8 cellular contexts compared by ENCODE assay signal in the genomic region with DNA sequence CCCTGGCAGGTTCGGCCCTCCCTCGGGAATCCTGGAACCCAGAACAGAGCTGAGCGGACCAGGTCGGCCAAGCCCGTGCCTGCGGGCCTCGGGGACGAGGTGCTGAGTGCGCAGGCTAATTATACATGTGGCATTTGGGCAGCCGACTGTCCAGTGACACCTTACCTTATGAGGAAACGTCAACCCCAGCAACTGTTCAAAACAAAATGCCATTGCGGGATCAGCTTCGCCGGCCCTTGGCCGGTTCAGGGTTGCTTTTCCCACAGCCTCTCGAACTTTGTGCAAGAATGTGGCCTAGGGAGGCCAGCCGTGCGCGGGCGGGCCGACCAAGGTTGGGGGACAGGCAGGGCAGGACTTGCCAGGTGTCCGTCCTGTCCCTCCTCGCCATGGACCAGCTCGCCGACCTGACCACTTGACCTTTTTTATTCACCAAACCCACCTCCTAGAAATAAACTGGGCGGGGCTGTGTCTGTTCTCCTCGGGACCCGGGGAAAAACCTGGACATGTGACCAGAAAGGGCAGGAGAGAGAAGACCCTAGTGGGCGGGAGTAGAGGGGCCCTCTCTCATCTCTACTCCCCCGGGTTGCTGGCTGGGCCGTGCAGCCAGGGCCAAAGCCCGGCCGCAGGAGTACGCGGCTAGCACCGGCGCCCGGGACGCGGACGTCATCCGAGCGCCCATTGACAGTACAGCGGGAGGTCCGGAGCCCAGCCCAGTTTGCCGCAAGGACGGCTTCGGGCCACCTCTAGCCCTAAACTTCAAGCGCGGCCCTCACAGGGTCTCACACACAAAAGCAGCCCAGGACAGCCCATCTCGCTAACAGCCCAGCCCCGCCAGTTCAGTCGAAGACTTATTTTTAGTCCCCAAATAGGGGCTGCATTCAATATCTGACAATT.
DNase-seq lines count a peak whose midpoint lies in the region; ATAC-seq lines count a peak whose summit lies in the region.

No MANE protein-coding gene starts in this region.

- H3K9me3 ChIP-seq in iPS-15b (ENCODE audit: control insufficient read depth, insufficient read depth, low read length), result no peaks in the 10 kb centered on the region

- no peak overlapping the region for H3K9ac ChIP-seq in iPS-15b (ENCODE audit: low read depth, low read length)

- H3K4me1 Mint-ChIP-seq in T-helper 1 cell treated with Interleukin-12 subunit alpha and Interleukin-12 subunit beta and Interleukin-4 antibody, amounts not matched to agents 30 μg/mL and 1 μg/mL, for 36 hours (ENCODE audit: low read depth), result peaks cover 8% of the 10 kb centered on the region

- H3K4me3 ChIP-seq in iPS-15b (ENCODE audit: low read depth, low read length) (peak overlapping the region; percentile 52), skeletal muscle cell (ENCODE audit: low read depth, low read length) (peak overlapping the region; percentile 69)

- peaks cover 6% of the 10 kb centered on the region for H3K36me3 Mint-ChIP-seq in T-helper 1 cell treated with Interleukin-12 subunit alpha and Interleukin-12 subunit beta and Interleukin-4 antibody, amounts not matched to agents 30 μg/mL and 1 μg/mL, for 36 hours (ENCODE audit: low read depth)

- H3K36me3 ChIP-seq in iPS-15b (ENCODE audit: control insufficient read depth, insufficient read depth, low read length), result no peaks in the 10 kb centered on the region

- DNase-seq in T-helper 1 cell, result no peak
- DNase-seq in astrocyte of the hippocampus (ENCODE audit: low read depth, low spot score), result peak; percentile 72
- DNase-seq in skeletal muscle cell (ENCODE audit: low read depth), result no peak
- DNase-seq in pons (ENCODE audit: low spot score), result no peak

- peaks cover 98% of the 10 kb centered on the region for H3K27me3 ChIP-seq in iPS-15b (ENCODE audit: control insufficient read depth, insufficient read depth, low read length)

- no peak for ATAC-seq in HG03521 (IDR thresholded peaks at IDR 0.05; ENCODE audit: unreplicated experiment)
- ATAC-seq in GM19324 (IDR thresholded peaks at IDR 0.05; ENCODE audit: low FRiP score, unreplicated experiment), result no peak

- H3K27me3 Mint-ChIP-seq in T-helper 1 cell treated with Interleukin-12 subunit alpha and Interleukin-12 subunit beta and Interleukin-4 antibody, amounts not matched to agents 30 μg/mL and 1 μg/mL, for 36 hours (ENCODE audit: low read depth), result peaks cover 62% of the 10 kb centered on the region

- H3K4me3 Mint-ChIP-seq in T-helper 1 cell treated with Interleukin-12 subunit alpha and Interleukin-12 subunit beta and Interleukin-4 antibody, amounts not matched to agents 30 μg/mL and 1 μg/mL, for 36 hours, result peak overlapping the region; percentile 12

- H3K4me1 ChIP-seq in iPS-15b (ENCODE audit: control insufficient read depth, insufficient read depth, low read length), result peaks cover 3% of the 10 kb centered on the region

- H3K9me3 Mint-ChIP-seq in T-helper 1 cell treated with Interleukin-12 subunit alpha and Interleukin-12 subunit beta and Interleukin-4 antibody, amounts not matched to agents 30 μg/mL and 1 μg/mL, for 36 hours, result no peaks in the 10 kb centered on the region

- peak overlapping the region; percentile 55 for H3K27ac Mint-ChIP-seq in T-helper 1 cell treated with Interleukin-12 subunit alpha and Interleukin-12 subunit beta and Interleukin-4 antibody, amounts not matched to agents 30 μg/mL and 1 μg/mL, for 36 hours
